28 cellular contexts compared by ENCODE assay signal in the genomic region with DNA sequence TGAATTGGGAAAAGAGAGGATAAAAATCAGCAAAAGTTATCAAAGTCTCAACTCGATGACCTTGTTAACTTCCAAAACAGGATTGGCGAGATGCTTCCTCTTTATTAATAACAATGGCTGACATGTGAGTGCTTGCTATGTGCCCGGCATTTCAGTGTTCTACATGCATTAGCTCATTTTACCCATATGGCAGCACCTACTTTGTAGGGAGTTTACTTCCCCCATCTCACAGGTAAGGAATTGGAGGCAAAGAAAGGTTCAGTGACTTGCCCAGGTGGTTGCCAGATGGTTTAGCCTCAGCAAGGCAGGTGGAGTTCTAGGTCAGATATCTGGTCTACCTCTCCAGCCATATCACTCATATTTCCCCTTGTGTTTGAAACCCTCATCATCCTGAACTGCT. TPM values are rescaled to one million over a fixed set of nuclear protein-coding genes. Genes with fewer than 3 reads are reported as not detected.
"Had no signal": no experiment of that assay in that cellular context is flagged by ENCODE, and none has a peak within 500 bp of the region (broad histone marks: within the 10 kb centered on the region; RNA-seq: fewer than 3 reads in every experiment).

No MANE protein-coding gene starts in this region.

- H3K9me3 Mint-ChIP-seq: endodermal cell; natural killer cell treated with Interleukin-12 subunit alpha and Interleukin-12 subunit beta and Interleukin-15 and Interleukin-18, amount 100 ng/mL, for 72 hours; neural crest cell; stimulated activated naive CD8-positive, alpha-beta T cell treated with anti-CD3 and anti-CD28 coated beads, Interleukin-15, amount 100 ng/mL, for 72 hours had no signal

- H3K27ac Mint-ChIP-seq: endodermal cell; natural killer cell treated with Interleukin-12 subunit alpha and Interleukin-12 subunit beta and Interleukin-15 and Interleukin-18, amount 100 ng/mL, for 72 hours; stimulated activated naive CD8-positive, alpha-beta T cell treated with anti-CD3 and anti-CD28 coated beads, Interleukin-15, amount 100 ng/mL, for 72 hours had no signal

- H3K36me3 Mint-ChIP-seq: naive B cell; natural killer cell treated with Interleukin-12 subunit alpha and Interleukin-12 subunit beta and Interleukin-15 and Interleukin-18, amount 100 ng/mL, for 72 hours had no signal

- H3K36me3 ChIP-seq: gastroesophageal sphincter, heart left ventricle, lower lobe of right lung, neutrophil, pancreas, right lobe of liver, suprapubic skin, transverse colon had no signal

- ATAC-seq: gastroesophageal sphincter; heart left ventricle; left ventricle myocardium superior; lower lobe of right lung; natural killer cell treated with Interleukin-12 subunit alpha and Interleukin-12 subunit beta and Interleukin-15 and Interleukin-18, amount 100 ng/mL, for 72 hours; pancreas; right lobe of liver; stimulated activated naive CD8-positive, alpha-beta T cell treated with anti-CD3 and anti-CD28 coated beads, Interleukin-15, amount 100 ng/mL, for 72 hours had no signal

- H3K27ac ChIP-seq: dorsolateral prefrontal cortex, gastroesophageal sphincter, heart left ventricle, lower lobe of right lung, neutrophil, pancreas, right lobe of liver, suprapubic skin had no signal

- H3K4me2 ChIP-seq: hepatocyte, smooth muscle cell had no signal

- H3K27me3 ChIP-seq: hepatocyte, pancreas, right lobe of liver, suprapubic skin, transverse colon had no signal

- H3K4me1 ChIP-seq: gastroesophageal sphincter, heart left ventricle, lower lobe of right lung, right lobe of liver had no signal

- FAIRE-seq: colon, pancreas had no signal

- H3K79me2 ChIP-seq: hepatocyte had no signal

- DNase-seq: central memory CD4-positive, alpha-beta T cell; dorsolateral prefrontal cortex; effector CD8-positive, alpha-beta T cell; endodermal cell; foreskin fibroblast; heart left ventricle; islet precursor cell; left ventricle myocardium superior; lower lobe of right lung; mucosa of descending colon; naive B cell; stimulated activated CD4-positive, alpha-beta T cell treated with anti-CD3 and anti-CD28 coated beads, Interleukin-12 subunit alpha, Interleukin-12 subunit beta, amount 100 ng/mL, for 4 hours; stimulated activated CD4-positive, alpha-beta T cell treated with anti-CD3 and anti-CD28 coated beads, Interleukin-1b, Interleukin-23, amount 100 ng/mL, for 48 hours; stimulated activated CD4-positive, alpha-beta T cell treated with anti-CD3 and anti-CD28 coated beads, Interleukin-4, amount 100 ng/mL, for 1 hour; stimulated activated CD8-positive, alpha-beta memory T cell treated with anti-CD3 and anti-CD28 coated beads, Interleukin-4, amount 100 ng/mL, for 48 hours; stimulated activated naive CD4-positive, alpha-beta T cell; stimulated activated naive CD8-positive, alpha-beta T cell treated with anti-CD3 and anti-CD28 coated beads, Interleukin-15, amount 100 ng/mL, for 72 hours had no signal

- H3K4me3 Mint-ChIP-seq: endodermal cell; naive B cell; natural killer cell treated with Interleukin-12 subunit alpha and Interleukin-12 subunit beta and Interleukin-15 and Interleukin-18, amount 100 ng/mL, for 72 hours; neural crest cell; stimulated activated naive CD8-positive, alpha-beta T cell treated with anti-CD3 and anti-CD28 coated beads, Interleukin-15, amount 100 ng/mL, for 72 hours had no signal

- H3K4me3 ChIP-seq: dorsolateral prefrontal cortex, gastroesophageal sphincter, heart left ventricle, hepatocyte, lower lobe of right lung, mucosa of descending colon, pancreas, right lobe of liver, smooth muscle cell, suprapubic skin, transverse colon had no signal

- H3K4me1 Mint-ChIP-seq: naive B cell; neural crest cell; stimulated activated naive CD8-positive, alpha-beta T cell treated with anti-CD3 and anti-CD28 coated beads, Interleukin-15, amount 100 ng/mL, for 72 hours had no signal

- H2AFZ ChIP-seq: hepatocyte had no signal

- H3K9me3 ChIP-seq: gastroesophageal sphincter, heart left ventricle, lower lobe of right lung, mucosa of descending colon, neutrophil, pancreas, right lobe of liver, suprapubic skin, transverse colon had no signal

RNA-seq across cellular contexts. Expression of gene TFCP2L1, which starts 12.4 kb away (rescaled TPM):
- total RNA-seq: neural crest cell had no signal
- polyA plus RNA-seq: smooth muscle cell had no signal
